Comparison of ENCODE assay signal across 8 cellular contexts in genomic region chr6:69795469-69796080, GRCh38. TPM values are rescaled to one million over a fixed set of nuclear protein-coding genes. Genes with fewer than 3 reads are reported as not detected.
DNase-seq lines count a peak whose midpoint lies in the region; ATAC-seq and TF ChIP-seq lines count a peak whose summit lies in the region.

No MANE protein-coding gene starts in this region.

- H3K4me1 ChIP-seq in sigmoid colon, result peaks cover 0 to 45% (median 28%) of the 10 kb centered on the region in 4 donors

- TF ChIP-seq EP300 in sigmoid colon (IDR thresholded peaks at IDR 0.05), result no peak

- H3K27ac Mint-ChIP-seq in T-helper 17 cell, result peak overlapping the region; percentile 95

- H3K36me3 ChIP-seq in sigmoid colon, result no peaks in the 10 kb centered on the region

- H3K4me1 Mint-ChIP-seq in T-helper 17 cell, result peaks cover 44% of the 10 kb centered on the region

- TF ChIP-seq POLR2A in sigmoid colon (IDR thresholded peaks at IDR 0.05), result no peak

- H3K9me3 ChIP-seq in T-helper 17 cell (ENCODE audit: control insufficient read depth, low read length, poor library complexity, severe bottlenecking) (no peaks in the 10 kb centered on the region), sigmoid colon (no peaks in the 10 kb centered on the region)

- peak; percentile 43 for ATAC-seq in GM18519 (IDR thresholded peaks at IDR 0.05; ENCODE audit: low FRiP score, unreplicated experiment)
- ATAC-seq in HG03045 (IDR thresholded peaks at IDR 0.05; ENCODE audit: unreplicated experiment), result peak; percentile 26
- no peak for ATAC-seq in T-helper 17 cell

- WGBS in sigmoid colon, 2 donors, result 24 to 29% methylated on average over 5 of the region's 5 CpGs

- POLR2A ChIA-PET in AG04449 (lab: Yijun Ruan, JAX), result no interaction called here

- CTCF ChIA-PET in AG04449 (lab: Yijun Ruan, JAX), result interaction anchor here (0.9 to 2.2 kb wide), 3 partner anchors 10 to 43 kb away, joined by 4 to 16 read pairs (median 11); no protein-coding TSS in a partner anchor

- H3K27ac ChIP-seq in sigmoid colon, result peak overlapping the region; percentile 92 to 97 (median 94)

- intact Hi-C loops in sigmoid colon (cut with DNase I), result no loop called here

- H3K27me3 ChIP-seq in sigmoid colon, result no peaks in the 10 kb centered on the region

- DNase-seq in AG04449 (ENCODE audit: low read depth, low spot score) (no peak), T-helper 17 cell (no peak), fibroblast of villous mesenchyme (ENCODE audit: low read depth) (peak; percentile 21), sigmoid colon (no peak), NCI-H345 (lab: John Stamatoyannopoulos, UW) (no peak)
- no peak for DNase-seq in stimulated activated CD4-positive, alpha-beta T cell treated with anti-CD3 and anti-CD28 coated beads, Interleukin-4, amount 100 ng/mL, for 1 hour

- H3K4me3 Mint-ChIP-seq in T-helper 17 cell, result peak overlapping the region; percentile 97

- TF ChIP-seq CTCF in AG04449 (IDR thresholded peaks at IDR 0.05; ENCODE audit: insufficient read depth, low read length, missing control alignments) (no peak), fibroblast of villous mesenchyme (IDR thresholded peaks at IDR 0.05; ENCODE audit: insufficient read depth, low read depth, low read length) (peak; percentile 4), sigmoid colon (IDR thresholded peaks at IDR 0.05) (peak in 1 of 4 experiments; percentile 20)

- peaks cover 3% of the 10 kb centered on the region for H3K36me3 Mint-ChIP-seq in T-helper 17 cell (ENCODE audit: low read depth)

- H3K4me3 ChIP-seq in AG04449 (ENCODE audit: low read depth, low read length) (peak overlapping the region; percentile 81), fibroblast of villous mesenchyme (ENCODE audit: low read depth, low read length) (peak overlapping the region; percentile 72), sigmoid colon (peak overlapping the region; percentile 65 to 84 (median 73))

- H3K27me3 Mint-ChIP-seq in T-helper 17 cell, result no peaks in the 10 kb centered on the region

RNA-seq across cellular contexts. Expression of gene LMBRD1, which starts 1.2 kb away (rescaled TPM):
- 10 to 100 TPM; 36.5 to 45.4 TPM for total RNA-seq in T-helper 17 cell
- 21.9 and 28.5 TPM in 2 replicates for total RNA-seq in fibroblast of villous mesenchyme
- 10 to 100 TPM; 37.6 to 73.8 (median 49.7) TPM for total RNA-seq in sigmoid colon
- polyA plus RNA-seq in sigmoid colon, result 10 to 100 TPM; 21.6 to 35.7 (median 24.7) TPM
